ENCODE assay signal across 8 cellular contexts in the genomic region with DNA sequence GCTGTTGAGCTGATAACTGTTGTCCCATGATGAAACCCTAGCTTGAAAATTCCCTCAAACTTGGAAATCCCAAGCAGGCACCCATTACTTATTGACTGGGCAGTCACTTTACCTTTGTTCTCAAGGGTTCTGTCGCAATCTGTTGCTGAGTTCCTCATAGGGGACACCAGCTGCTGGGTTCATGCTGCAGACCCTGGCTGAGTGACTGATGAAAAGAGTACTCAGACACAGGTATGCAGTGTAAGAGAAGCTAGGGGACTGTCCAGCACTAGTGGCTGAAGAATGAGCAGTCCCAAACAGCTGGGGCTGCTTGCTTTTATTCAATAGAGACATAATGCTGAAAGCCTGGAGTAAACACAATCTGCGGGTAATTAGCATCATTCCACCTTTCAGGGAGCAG. TPM values are rescaled to one million over a fixed set of nuclear protein-coding genes. Genes with fewer than 3 reads are reported as not detected.
"Had no signal": no experiment of that assay in that cellular context is flagged by ENCODE, and none has a peak within 500 bp of the region (broad histone marks: within the 10 kb centered on the region; RNA-seq: fewer than 3 reads in every experiment).

No MANE protein-coding gene starts in this region.

RNA-seq across cellular contexts. Expression of a gene that starts 21.4 kb away (rescaled TPM):
- total RNA-seq: HT-29, IMR-90, NCI-H460, PC-9, Peyer's patch, Right ventricle myocardium inferior, RPMI7951, SJCRH30 had no signal
- polyA plus RNA-seq: IMR-90 had no signal
